Comparison of ENCODE assay signal across 28 cellular contexts in genomic region chr1:24474193-24474592, GRCh38.
"Had no signal": no experiment of that assay in that cellular context is flagged by ENCODE, and none has a peak within 500 bp of the region (broad histone marks: within the 10 kb centered on the region; RNA-seq: fewer than 3 reads in every experiment).

No MANE protein-coding gene starts in this region.

- H3K4me3 Mint-ChIP-seq: dendritic cell treated with granulocyte-macrophage colony-stimulating factor and Interleukin-4, amounts not matched to agents 40 ng/mL and 50 ng/mL, for 4 days; endodermal cell; mesothelial cell of epicardium; naive B cell; nephron; neural progenitor cell; stimulated activated memory B cell treated with anti-CD40 and anti-IgM and Interleukin-4, amounts not matched to agents 10 μg/mL and 1 μg/mL and 100 μg/mL, for 72 hours had no signal

- H3K9me3 ChIP-seq: esophagus muscularis mucosa, gastroesophageal sphincter, heart left ventricle, left lung, mucosa of descending colon, psoas muscle, spleen, testis, tibial artery, upper lobe of left lung had no signal

- H3K27ac ChIP-seq: esophagus muscularis mucosa, foreskin keratinocyte, gastroesophageal sphincter, heart left ventricle, hepatocyte, left lung, neural progenitor cell, parathyroid adenoma, psoas muscle, skin epidermis, spleen, testis, tibial artery, upper lobe of left lung had no signal

- H3K36me3 Mint-ChIP-seq: neural progenitor cell had no signal

- DNase-seq: effector CD8-positive, alpha-beta T cell; endodermal cell; foreskin keratinocyte; heart left ventricle; kidney; left lung; mesenchymal stem cell; mucosa of descending colon; naive B cell; psoas muscle; right cardiac atrium; spleen; stimulated activated CD4-positive, alpha-beta T cell treated with anti-CD3 and anti-CD28 coated beads, Interleukin-4, amount 100 ng/mL, for 4 hours; stimulated activated naive CD8-positive, alpha-beta T cell treated with anti-CD3 and anti-CD28 coated beads, Interleukin-15, Interleukin-2, amounts not matched to agents 100 U/mL and 50 U/mL, for 24 hours; substantia nigra; testis; tibial artery; upper lobe of left lung had no signal

- H3K27me3 ChIP-seq: esophagus muscularis mucosa, foreskin keratinocyte, gastroesophageal sphincter, heart left ventricle, hepatocyte, left lung, neural progenitor cell, spleen, testis, upper lobe of left lung had no signal

- H3K36me3 ChIP-seq: neural progenitor cell had no signal

- H3K9me3 Mint-ChIP-seq: dendritic cell treated with granulocyte-macrophage colony-stimulating factor and Interleukin-4, amounts not matched to agents 40 ng/mL and 50 ng/mL, for 4 days; endodermal cell; mesothelial cell of epicardium; nephron; stimulated activated memory B cell treated with anti-CD40 and anti-IgM and Interleukin-4, amounts not matched to agents 10 μg/mL and 1 μg/mL and 100 μg/mL, for 72 hours had no signal

- H3K4me1 Mint-ChIP-seq: endodermal cell; nephron; stimulated activated memory B cell treated with anti-CD40 and anti-IgM and Interleukin-4, amounts not matched to agents 10 μg/mL and 1 μg/mL and 100 μg/mL, for 72 hours had no signal

- ATAC-seq: foreskin keratinocyte; gastroesophageal sphincter; heart left ventricle; left lung; mucosa of descending colon; psoas muscle; right cardiac atrium; stimulated activated memory B cell treated with anti-CD40 and anti-IgM and Interleukin-4, amounts not matched to agents 10 μg/mL and 1 μg/mL and 100 μg/mL, for 72 hours; stimulated activated naive CD8-positive, alpha-beta T cell treated with anti-CD3 and anti-CD28 coated beads, Interleukin-15, Interleukin-2, amounts not matched to agents 100 U/mL and 50 U/mL, for 24 hours had no signal

- H3K27me3 Mint-ChIP-seq: dendritic cell treated with granulocyte-macrophage colony-stimulating factor and Interleukin-4, amounts not matched to agents 40 ng/mL and 50 ng/mL, for 4 days; naive B cell; stimulated activated memory B cell treated with anti-CD40 and anti-IgM and Interleukin-4, amounts not matched to agents 10 μg/mL and 1 μg/mL and 100 μg/mL, for 72 hours had no signal

- H3K27ac Mint-ChIP-seq: dendritic cell treated with granulocyte-macrophage colony-stimulating factor and Interleukin-4, amounts not matched to agents 40 ng/mL and 50 ng/mL, for 4 days; endodermal cell; mesothelial cell of epicardium; naive B cell; nephron; neural progenitor cell; stimulated activated memory B cell treated with anti-CD40 and anti-IgM and Interleukin-4, amounts not matched to agents 10 μg/mL and 1 μg/mL and 100 μg/mL, for 72 hours had no signal

- H3K4me1 ChIP-seq: esophagus muscularis mucosa, foreskin keratinocyte, gastroesophageal sphincter, heart left ventricle, left lung, neural progenitor cell, parathyroid adenoma, psoas muscle, spleen, testis, tibial artery, upper lobe of left lung had no signal

- H3K4me3 ChIP-seq: esophagus muscularis mucosa, gastroesophageal sphincter, heart left ventricle, hepatocyte, left lung, mucosa of descending colon, neural progenitor cell, psoas muscle, skin epidermis, spleen, testis, tibial artery, upper lobe of left lung had no signal
